9 cellular contexts compared by ENCODE assay signal in genomic region chr13:89066868-89067466, GRCh38.
DNase-seq lines count a peak whose midpoint lies in the region; ATAC-seq, FAIRE-seq and TF ChIP-seq lines count a peak whose summit lies in the region.
"Had no signal": no experiment of that assay in that cellular context is flagged by ENCODE, and none has a peak within 500 bp of the region (broad histone marks: within the 10 kb centered on the region; RNA-seq: fewer than 3 reads in every experiment).

No MANE protein-coding gene starts in this region.

- ATAC-seq in GM23338 (peak; percentile 79), WTC11 (peak; percentile 80), thoracic aorta (ENCODE audit: insufficient number of reproducible peaks, low FRiP score, low read depth) (peak; percentile 50), esophagus mucosa (no peak), GM19397 (IDR thresholded peaks at IDR 0.05; ENCODE audit: unreplicated experiment) (no peak)
- ATAC-seq: K562 had no signal

- H3K27ac ChIP-seq in GM23338 (ENCODE audit: low read depth) (no peak overlapping the region), keratinocyte (ENCODE audit: control insufficient read depth, insufficient read depth, low read length) (no peak overlapping the region), thoracic aorta (no peak overlapping the region)

- H3K36me3 Mint-ChIP-seq in Caco-2 (ENCODE audit: insufficient read depth, unreplicated experiment) (no peaks in the 10 kb centered on the region), GM23338 (ENCODE audit: low read depth) (no peaks in the 10 kb centered on the region), WTC11 (no peaks in the 10 kb centered on the region)

- DNase-seq in Caco-2 (peak; percentile 32 to 61), GM23338 (ENCODE audit: low spot score) (peak; percentile 84), NCI-H2081 (lab: John Stamatoyannopoulos, UW) (peak; percentile 57 to 72), WTC11 (ENCODE audit: low spot score) (peak; percentile 18), keratinocyte (ENCODE audit: low read depth, low spot score) (peak; percentile 5), thoracic aorta (ENCODE audit: low spot score) (no peak)

- no peaks in the 10 kb centered on the region for H4K20me1 ChIP-seq in GM23338 (replicated peaks; ENCODE audit: insufficient read depth)
- H4K20me1 ChIP-seq in keratinocyte (ENCODE audit: control insufficient read depth, extremely low read depth, insufficient read depth, low read length): no peaks in the 10 kb centered on the region

- H3K4me3 ChIP-seq in Caco-2 (ENCODE audit: low read depth, low read length): no peak overlapping the region
- H3K4me3 ChIP-seq in GM23338: no peak overlapping the region
- H3K4me3 ChIP-seq in keratinocyte (ENCODE audit: control insufficient read depth in 2 of 3, extremely low read depth in 1 of 3, insufficient read depth in 2 of 3, low read depth in 1 of 3, low read length in 3 of 3): no peak overlapping the region
- no peak overlapping the region for H3K4me3 ChIP-seq in thoracic aorta
- H3K4me3 ChIP-seq: K562 had no signal

- no TSS peak for BruUV-seq in Caco-2 (replicated peaks; lab: Mats Ljungman, UMichigan)

- H3K4me3 Mint-ChIP-seq in Caco-2 (ENCODE audit: unreplicated experiment): no peak overlapping the region
- no peak overlapping the region for H3K4me3 Mint-ChIP-seq in GM23338
- H3K4me3 Mint-ChIP-seq in WTC11: no peak overlapping the region

- peak; percentile 36 for FAIRE-seq in keratinocyte (lab: Jason Lieb, UNC)
- FAIRE-seq: K562 had no signal

- H3K27me3 Mint-ChIP-seq in Caco-2 (ENCODE audit: insufficient read depth, unreplicated experiment): no peaks in the 10 kb centered on the region
- H3K27me3 Mint-ChIP-seq in GM23338 (ENCODE audit: insufficient read depth, low read depth, poor library complexity): no peaks in the 10 kb centered on the region
- H3K27me3 Mint-ChIP-seq in WTC11 (ENCODE audit: low read depth): no peaks in the 10 kb centered on the region

- H3K36me3 ChIP-seq in Caco-2 (ENCODE audit: control insufficient read depth, insufficient read depth, low read length) (no peaks in the 10 kb centered on the region), GM23338 (ENCODE audit: insufficient read depth) (no peaks in the 10 kb centered on the region), keratinocyte (ENCODE audit: control insufficient read depth in 2 of 2, extremely low read depth in 1 of 2, insufficient read depth in 2 of 2, low read length in 2 of 2) (no peaks in the 10 kb centered on the region), thoracic aorta (no peaks in the 10 kb centered on the region)

- intact Hi-C loops in Caco-2 (cut with micrococcal nuclease; ENCODE audit: unreplicated experiment): loop anchor here (1.0 to 5.0 kb wide), 4 partner anchors 628 to 998 kb away; no protein-coding TSS in a partner anchor

- H3K79me2 ChIP-seq in GM23338 (replicated peaks; ENCODE audit: insufficient read depth) (no peaks in the 10 kb centered on the region), keratinocyte (ENCODE audit: control insufficient read depth, insufficient read depth, low read length) (no peaks in the 10 kb centered on the region)

- H3K4me1 Mint-ChIP-seq in Caco-2 (ENCODE audit: low read depth, unreplicated experiment) (no peaks in the 10 kb centered on the region), GM23338 (no peaks in the 10 kb centered on the region; the same call in 2 of the 3 replicates), WTC11 (peaks cover 4% of the 10 kb centered on the region)

- no peaks in the 10 kb centered on the region for H3K9me2 ChIP-seq in GM23338 (ENCODE audit: insufficient read depth)

- TF ChIP-seq CTCF in Caco-2 (IDR thresholded peaks at IDR 0.05; ENCODE audit: insufficient read depth in 1 of 2, low read depth in 1 of 2, low read length in 1 of 2, severe bottlenecking in 1 of 2, unreplicated experiment in 1 of 2) (peak; percentile 45 to 60), GM23338 (conservative IDR thresholded peaks at IDR 0.05; ENCODE audit: low read depth in 2 of 2) (peak; percentile 87 to 92), WTC11 (IDR thresholded peaks at IDR 0.05) (peak; percentile 43), keratinocyte (optimal IDR thresholded peaks at IDR 0.05 in 1 of 3, IDR thresholded peaks at IDR 0.05 in 1 of 3, conservative IDR thresholded peaks at IDR 0.05 in 1 of 3; ENCODE audit: extremely low read depth in 1 of 3, insufficient read depth in 2 of 3, low read length in 3 of 3) (peak; percentile 58 to 74 (median 62)), thoracic aorta (IDR thresholded peaks at IDR 0.05) (peak; percentile 42)

- dilution Hi-C loops in keratinocyte (cut with MboI; ENCODE audit: extremely low pct_ligation_motif_present, low sequenced_read_pairs): no loop called here

- H3K27ac Mint-ChIP-seq in Caco-2 (ENCODE audit: unreplicated experiment) (no peak overlapping the region), GM23338 (no peak overlapping the region), WTC11 (no peak overlapping the region)

- POLR2A ChIA-PET in Caco-2 (lab: Charles Lee) (no interaction called here), WTC11 (lab: Charles Lee) (no interaction called here)

- no peaks in the 10 kb centered on the region for H3F3A ChIP-seq in GM23338 (replicated peaks; ENCODE audit: low read depth)

- no peaks in the 10 kb centered on the region for H3K9me3 ChIP-seq in Caco-2
- no peaks in the 10 kb centered on the region for H3K9me3 ChIP-seq in keratinocyte (ENCODE audit: control insufficient read depth, low read depth, low read length)
- H3K9me3 ChIP-seq in thoracic aorta: no peaks in the 10 kb centered on the region

- H3K9me3 Mint-ChIP-seq in Caco-2 (ENCODE audit: unreplicated experiment) (no peaks in the 10 kb centered on the region), GM23338 (no peaks in the 10 kb centered on the region), WTC11 (no peaks in the 10 kb centered on the region)

- no peaks in the 10 kb centered on the region for H3K9me1 ChIP-seq in keratinocyte (ENCODE audit: control insufficient read depth, extremely low read depth, insufficient read depth, low read length)

- H3K9ac ChIP-seq in keratinocyte (ENCODE audit: control insufficient read depth, extremely low read depth, insufficient read depth, low read length): no peak overlapping the region

- H3K4me2 ChIP-seq in GM23338: no peak overlapping the region
- peak overlapping the region; percentile 9 for H3K4me2 ChIP-seq in keratinocyte (ENCODE audit: control insufficient read depth, extremely low read depth, insufficient read depth, low read depth, low read length)

- no peak overlapping the region for H2AFZ ChIP-seq in GM23338
- peak overlapping the region; percentile 31 for H2AFZ ChIP-seq in keratinocyte (ENCODE audit: control insufficient read depth, low read length)

- H3K27me3 ChIP-seq in Caco-2 (replicated peaks; ENCODE audit: control insufficient read depth, insufficient read depth, low read length) (no peaks in the 10 kb centered on the region), GM23338 (ENCODE audit: insufficient read depth) (no peaks in the 10 kb centered on the region), keratinocyte (ENCODE audit: control insufficient read depth, extremely low read depth, insufficient read depth, low read length) (no peaks in the 10 kb centered on the region), thoracic aorta (replicated peaks; ENCODE audit: insufficient read depth) (no peaks in the 10 kb centered on the region)

- CTCF ChIA-PET in Caco-2 (lab: Charles Lee): no interaction called here
- CTCF ChIA-PET in WTC11 (lab: Charles Lee): no interaction called here

- H3K4me1 ChIP-seq in Caco-2: no peaks in the 10 kb centered on the region
- no peaks in the 10 kb centered on the region for H3K4me1 ChIP-seq in GM23338 (ENCODE audit: insufficient read depth)
- H3K4me1 ChIP-seq in keratinocyte (ENCODE audit: control insufficient read depth, extremely low read depth, insufficient read depth, low read length): no peaks in the 10 kb centered on the region
- H3K4me1 ChIP-seq in thoracic aorta (ENCODE audit: control insufficient read depth in 1 of 2, low read depth in 2 of 2): no peaks in the 10 kb centered on the region

TF ChIP-seq in GM23338, 12 proteins besides CTCF, POLR2A, EP300 and RAD21 (continues in another document):
- TF ChIP-seq STAT1 (IDR thresholded peaks at IDR 0.05; ENCODE audit: unreplicated experiment) (no peak), EZH2 (IDR thresholded peaks at IDR 0.05; ENCODE audit: low read depth, unreplicated experiment) (no peak), POLR2AphosphoS5 (IDR thresholded peaks at IDR 0.05; ENCODE audit: low read depth) (no peak), ZNF331 (CRISPR knock-in tag; IDR thresholded peaks at IDR 0.05; ENCODE audit: low read depth) (no peak), CREB1 (CRISPR knock-in tag; IDR thresholded peaks at IDR 0.05; ENCODE audit: low read depth) (no peak), ZNF114 (CRISPR knock-in tag; IDR thresholded peaks at IDR 0.05) (no peak)
- TF ChIP-seq, protein P1, sequence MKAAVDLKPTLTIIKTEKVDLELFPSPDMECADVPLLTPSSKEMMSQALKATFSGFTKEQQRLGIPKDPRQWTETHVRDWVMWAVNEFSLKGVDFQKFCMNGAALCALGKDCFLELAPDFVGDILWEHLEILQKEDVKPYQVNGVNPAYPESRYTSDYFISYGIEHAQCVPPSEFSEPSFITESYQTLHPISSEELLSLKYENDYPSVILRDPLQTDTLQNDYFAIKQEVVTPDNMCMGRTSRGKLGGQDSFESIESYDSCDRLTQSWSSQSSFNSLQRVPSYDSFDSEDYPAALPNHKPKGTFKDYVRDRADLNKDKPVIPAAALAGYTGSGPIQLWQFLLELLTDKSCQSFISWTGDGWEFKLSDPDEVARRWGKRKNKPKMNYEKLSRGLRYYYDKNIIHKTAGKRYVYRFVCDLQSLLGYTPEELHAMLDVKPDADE (IDR thresholded peaks at IDR 0.05): no peak

Comparison
In these comparisons a context has a peak if more than half of its experiments do, and no peak if none do; other contexts are left out.
1. ATAC-seq: peak in GM23338 (single experiment), WTC11 (single experiment) and thoracic aorta (single experiment); none in esophagus mucosa (single experiment) and GM19397 (single experiment).
2. Peak in every context shown above with its lines, with median percentiles within 50 percentile points of each other: CTCF ChIP-seq.